In genomic region chr10:106609466-106609865, GRCh38 we compare ENCODE assay signal across 25 cellular contexts.
DNase-seq lines count a peak whose midpoint lies in the region; ATAC-seq and TF ChIP-seq lines count a peak whose summit lies in the region.
"Had no signal": no experiment of that assay in that cellular context is flagged by ENCODE, and none has a peak within 500 bp of the region (broad histone marks: within the 10 kb centered on the region; RNA-seq: fewer than 3 reads in every experiment).

No MANE protein-coding gene starts in this region.

- H3K9me3 ChIP-seq in RWPE2 (ENCODE audit: severe bottlenecking) = no peaks in the 10 kb centered on the region
- no peaks in the 10 kb centered on the region for H3K9me3 ChIP-seq in heart left ventricle
- H3K9me3 ChIP-seq: BLaER1, HAP-1, Peyer's patch, SJCRH30 had no signal

- peak overlapping the region; percentile 4; the same call in 1 of the 2 replicates for H3K27ac Mint-ChIP-seq in HFFc6
- H3K27ac Mint-ChIP-seq in glutamatergic neuron (ENCODE audit: unreplicated experiment) = no peak overlapping the region
- H3K27ac Mint-ChIP-seq: CD4-positive, CD25-positive, alpha-beta regulatory T cell; IgD-negative memory B cell had no signal

- H3K27me3 Mint-ChIP-seq in HFFc6 (ENCODE audit: insufficient read depth) (no peaks in the 10 kb centered on the region; the same call in 1 of the 2 replicates), glutamatergic neuron (ENCODE audit: unreplicated experiment) (no peaks in the 10 kb centered on the region)
- H3K27me3 Mint-ChIP-seq: IgD-negative memory B cell had no signal

- no peak overlapping the region for H3K27ac ChIP-seq in RWPE2 (ENCODE audit: poor library complexity, severe bottlenecking)
- H3K27ac ChIP-seq in foreskin keratinocyte = no peak overlapping the region
- no peak overlapping the region for H3K27ac ChIP-seq in heart left ventricle
- H3K27ac ChIP-seq: BLaER1, KMS-11, Peyer's patch, SJCRH30 had no signal

- peaks cover 6% of the 10 kb centered on the region; the same call in 1 of the 2 replicates for H3K36me3 Mint-ChIP-seq in HFFc6 (ENCODE audit: low read depth)
- no peaks in the 10 kb centered on the region for H3K36me3 Mint-ChIP-seq in glutamatergic neuron (ENCODE audit: unreplicated experiment)
- H3K36me3 Mint-ChIP-seq: CD4-positive, CD25-positive, alpha-beta regulatory T cell had no signal

- TF ChIP-seq CTCF in HFFc6 (IDR thresholded peaks at IDR 0.05) = no peak
- no peak for TF ChIP-seq CTCF in RWPE2 (IDR thresholded peaks at IDR 0.05; ENCODE audit: poor library complexity, severe bottlenecking)
- TF ChIP-seq CTCF in foreskin keratinocyte (conservative IDR thresholded peaks at IDR 0.05) = no peak
- TF ChIP-seq CTCF in heart left ventricle (IDR thresholded peaks at IDR 0.05) = no peak
- no peak for TF ChIP-seq CTCF in glutamatergic neuron (IDR thresholded peaks at IDR 0.05; ENCODE audit: partially characterized antibody, unreplicated experiment)

- H3K4me3 ChIP-seq in RWPE2 (ENCODE audit: severe bottlenecking) (no peak overlapping the region), heart left ventricle (no peak overlapping the region)
- H3K4me3 ChIP-seq: BLaER1, HAP-1, Peyer's patch, SJCRH30 had no signal

- H3K36me3 ChIP-seq in RWPE2 (ENCODE audit: low read depth) = no peaks in the 10 kb centered on the region
- no peaks in the 10 kb centered on the region for H3K36me3 ChIP-seq in heart left ventricle
- H3K36me3 ChIP-seq: BLaER1, HAP-1, Peyer's patch had no signal

- H3K4me1 Mint-ChIP-seq in HFFc6 (ENCODE audit: low read depth) = peaks cover 61% of the 10 kb centered on the region
- no peaks in the 10 kb centered on the region for H3K4me1 Mint-ChIP-seq in glutamatergic neuron (ENCODE audit: low read depth, unreplicated experiment)
- H3K4me1 Mint-ChIP-seq: CD4-positive, CD25-positive, alpha-beta regulatory T cell; IgD-negative memory B cell had no signal

- H3K27me3 ChIP-seq in RWPE2 (ENCODE audit: insufficient read depth, poor library complexity, severe bottlenecking) = no peaks in the 10 kb centered on the region
- no peaks in the 10 kb centered on the region for H3K27me3 ChIP-seq in foreskin keratinocyte
- peaks cover 0 to 5% (median 0%) of the 10 kb centered on the region in 9 donors for H3K27me3 ChIP-seq in heart left ventricle
- H3K27me3 ChIP-seq: BLaER1, Peyer's patch, SJCRH30 had no signal

- ATAC-seq in RWPE2 (ENCODE audit: low read depth) = peak; percentile 32; the same call in 1 of the 3 replicates
- ATAC-seq in foreskin keratinocyte = peak; percentile 62
- ATAC-seq in heart left ventricle = no peak
- no peak for ATAC-seq in HG02678 (IDR thresholded peaks at IDR 0.05; ENCODE audit: unreplicated experiment)
- ATAC-seq: Right ventricle myocardium inferior, SK-N-SH treated with all-trans-retinoic acid at 6 μM for 48 hours had no signal

- H3K9me3 Mint-ChIP-seq in HFFc6 (no peaks in the 10 kb centered on the region), glutamatergic neuron (ENCODE audit: unreplicated experiment) (peaks cover 2% of the 10 kb centered on the region)

- H3K4me1 ChIP-seq in RWPE2 (ENCODE audit: insufficient read depth, poor library complexity, severe bottlenecking) (peaks cover 8% of the 10 kb centered on the region), foreskin keratinocyte (peaks cover 13% of the 10 kb centered on the region), heart left ventricle (no peaks in the 10 kb centered on the region)
- H3K4me1 ChIP-seq: BLaER1, HAP-1, Peyer's patch, SJCRH30 had no signal

- intact Hi-C loops in heart left ventricle (cut with DNase I) = no loop called here

- TF ChIP-seq POLR2A in heart left ventricle (IDR thresholded peaks at IDR 0.05) = no peak

- peak; percentile 60 for DNase-seq in EH (ENCODE audit: low read depth)
- DNase-seq in HFFc6 = peak; percentile 35
- DNase-seq in RWPE2 (ENCODE audit: low spot score) = no peak
- peak; percentile 23 to 48 for DNase-seq in foreskin keratinocyte
- DNase-seq in heart left ventricle = no peak
- no peak for DNase-seq in glutamatergic neuron
- DNase-seq: CD4-positive, CD25-positive, alpha-beta regulatory T cell; DMS 273 treated with DMSO at 0.1 percent for 48 hours; DMS79; GOT3; NCI-H1092; NCI-H1417 treated with DMSO at 0.1 percent for 48 hours; NCI-H1694 treated with DMSO at 0.1 percent for 48 hours; NCI-H2081; NCI-H2227 treated with DMSO at 0.1 percent for 48 hours; NCI-H526 treated with DMSO at 0.1 percent for 48 hours; Peyer's patch had no signal

- H3K4me3 Mint-ChIP-seq in HFFc6 (no peak overlapping the region), glutamatergic neuron (ENCODE audit: unreplicated experiment) (no peak overlapping the region)
- H3K4me3 Mint-ChIP-seq: CD4-positive, CD25-positive, alpha-beta regulatory T cell; IgD-negative memory B cell had no signal

Comparison
In these comparisons a context has a peak if more than half of its experiments do, and no peak if none do; other contexts are left out.
1. DNase-seq: peak in EH (single experiment), HFFc6 (single experiment) and foreskin keratinocyte (2 of 2); none in RWPE2 (single experiment), heart left ventricle (0 of 5) and glutamatergic neuron (single experiment).
2. ATAC-seq: peak in RWPE2 (single experiment) and foreskin keratinocyte (single experiment); none in heart left ventricle (0 of 4) and HG02678 (single experiment).